2 cellular contexts compared by ENCODE assay signal in genomic region chr20:57238089-57238488, GRCh38.
A peak's percentile ranks its signal among the peaks of the same experiment; 100 is the strongest.
TF ChIP-seq lines count a peak whose summit lies in the region.

No MANE protein-coding gene starts in this region.

TF ChIP-seq in HEK293, 187 proteins besides CTCF, POLR2A, EP300 and RAD21:
- TF ChIP-seq ZNF146 (tag by site-specific recombination; IDR thresholded peaks at IDR 0.05): peak; percentile 80
- TF ChIP-seq, protein P1, sequence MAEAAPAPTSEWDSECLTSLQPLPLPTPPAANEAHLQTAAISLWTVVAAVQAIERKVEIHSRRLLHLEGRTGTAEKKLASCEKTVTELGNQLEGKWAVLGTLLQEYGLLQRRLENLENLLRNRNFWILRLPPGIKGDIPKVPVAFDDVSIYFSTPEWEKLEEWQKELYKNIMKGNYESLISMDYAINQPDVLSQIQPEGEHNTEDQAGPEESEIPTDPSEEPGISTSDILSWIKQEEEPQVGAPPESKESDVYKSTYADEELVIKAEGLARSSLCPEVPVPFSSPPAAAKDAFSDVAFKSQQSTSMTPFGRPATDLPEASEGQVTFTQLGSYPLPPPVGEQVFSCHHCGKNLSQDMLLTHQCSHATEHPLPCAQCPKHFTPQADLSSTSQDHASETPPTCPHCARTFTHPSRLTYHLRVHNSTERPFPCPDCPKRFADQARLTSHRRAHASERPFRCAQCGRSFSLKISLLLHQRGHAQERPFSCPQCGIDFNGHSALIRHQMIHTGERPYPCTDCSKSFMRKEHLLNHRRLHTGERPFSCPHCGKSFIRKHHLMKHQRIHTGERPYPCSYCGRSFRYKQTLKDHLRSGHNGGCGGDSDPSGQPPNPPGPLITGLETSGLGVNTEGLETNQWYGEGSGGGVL (tag by site-specific recombination; IDR thresholded peaks at IDR 0.05): no peak

TF ChIP-seq in GM12878, 131 proteins besides CTCF, POLR2A, EP300 and RAD21:
- TF ChIP-seq NFXL1 (IDR thresholded peaks at IDR 0.05; ENCODE audit: borderline replicate concordance): peak; percentile 83; the same call in 1 of the 2 replicates
- TF ChIP-seq ELK1 (IDR thresholded peaks at IDR 0.05; ENCODE audit: low read depth, low read length): no peak
